Comparison of ENCODE assay signal across 8 cellular contexts in the genomic region with DNA sequence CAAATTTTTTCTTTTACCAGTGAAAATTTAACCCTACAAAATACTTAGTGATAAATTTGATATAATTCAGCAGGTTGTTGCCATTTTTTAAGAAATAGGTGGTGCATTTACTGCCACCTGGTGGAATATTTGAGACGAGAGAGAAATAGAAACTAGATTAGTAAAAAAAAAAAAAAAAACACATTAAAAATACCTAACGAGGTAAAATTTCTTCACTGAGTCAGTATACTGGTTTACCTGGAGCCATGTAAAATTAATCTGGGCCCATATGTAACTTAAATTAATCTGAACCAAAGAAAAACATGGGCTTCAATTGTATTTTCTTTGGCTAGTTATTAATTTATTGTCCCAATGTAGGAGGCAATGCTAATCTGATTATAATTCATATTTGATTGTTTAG.
A peak's percentile ranks its signal among the peaks of the same experiment; 100 is the strongest.
DNase-seq lines count a peak whose midpoint lies in the region; ATAC-seq, FAIRE-seq and TF ChIP-seq lines count a peak whose summit lies in the region.

No MANE protein-coding gene starts in this region.

- H3K4me3 Mint-ChIP-seq in T-helper 17 cell: no peak overlapping the region

- intact Hi-C loops in thyroid gland (cut with DNase I): no loop called here

- peaks cover 2% of the 10 kb centered on the region for H3K36me3 Mint-ChIP-seq in T-helper 17 cell (ENCODE audit: low read depth)

- H3K27ac Mint-ChIP-seq in T-helper 17 cell: no peak overlapping the region

- FAIRE-seq in GM19239 (lab: Jason Lieb, UNC) (peak; percentile 35), GM12892 (lab: Jason Lieb, UNC) (no peak)

- no peaks in the 10 kb centered on the region for H3K9me3 ChIP-seq in Peyer's patch
- no peaks in the 10 kb centered on the region for H3K9me3 ChIP-seq in thyroid gland
- H3K9me3 ChIP-seq in T-helper 17 cell (ENCODE audit: control insufficient read depth, low read length, poor library complexity, severe bottlenecking): no peaks in the 10 kb centered on the region

- DNase-seq in AG10803 (ENCODE audit: low read depth) (peak; percentile 23), GM19239 (ENCODE audit: insufficient read length, low spot score) (no peak), Peyer's patch (no peak), fibroblast of the aortic adventitia (ENCODE audit: low read depth) (peak; percentile 63), thyroid gland (no peak), GM12892 (ENCODE audit: insufficient read length) (no peak), NCI-H2029 treated with DMSO at 0.1 percent for 48 hours (lab: John Stamatoyannopoulos, UW) (no peak), T-helper 17 cell (no peak)

- ATAC-seq in T-helper 17 cell: no peak

- H3K27me3 ChIP-seq in Peyer's patch: no peaks in the 10 kb centered on the region
- no peaks in the 10 kb centered on the region for H3K27me3 ChIP-seq in thyroid gland

- peaks cover 14% of the 10 kb centered on the region for H3K27me3 Mint-ChIP-seq in T-helper 17 cell

- no peak overlapping the region for H3K4me3 ChIP-seq in AG10803 (ENCODE audit: low read length)
- no peak overlapping the region for H3K4me3 ChIP-seq in Peyer's patch
- no peak overlapping the region for H3K4me3 ChIP-seq in fibroblast of the aortic adventitia (ENCODE audit: low read depth, low read length)
- H3K4me3 ChIP-seq in thyroid gland (replicated peaks in 1 of 3): no peak overlapping the region

- 4 to 5% methylated on average over 2 of the region's 2 CpGs for WGBS in thyroid gland, 2 donors

- H3K27ac ChIP-seq in Peyer's patch (no peak overlapping the region), thyroid gland (no peak overlapping the region)

- H3K36me3 ChIP-seq in Peyer's patch: no peaks in the 10 kb centered on the region
- no peaks in the 10 kb centered on the region for H3K36me3 ChIP-seq in thyroid gland

- H3K4me1 ChIP-seq in Peyer's patch (no peaks in the 10 kb centered on the region), thyroid gland (no peaks in the 10 kb centered on the region)

- peaks cover 5% of the 10 kb centered on the region for H3K4me1 Mint-ChIP-seq in T-helper 17 cell

- TF ChIP-seq CTCF in AG10803 (conservative IDR thresholded peaks at IDR 0.05; ENCODE audit: low read length) (peak; percentile 64), Peyer's patch (IDR thresholded peaks at IDR 0.05) (peak in 4 of 6 experiments; percentile 30 to 44 (median 40)), fibroblast of the aortic adventitia (IDR thresholded peaks at IDR 0.05; ENCODE audit: insufficient read depth, low read length) (peak; percentile 53), thyroid gland (IDR thresholded peaks at IDR 0.05) (peak in 4 of 6 experiments; percentile 36 to 56 (median 48))

- no peak for TF ChIP-seq POLR2A in Peyer's patch (IDR thresholded peaks at IDR 0.05)
- no peak for TF ChIP-seq POLR2A in thyroid gland (IDR thresholded peaks at IDR 0.05)
- TF ChIP-seq POLR2A in GM12892 (IDR thresholded peaks at IDR 0.05; ENCODE audit: low read depth, low read length): no peak

Comparison
In these comparisons a context has a peak if more than half of its experiments do, and no peak if none do; other contexts are left out.
1. DNase-seq: peak in AG10803 (single experiment) and fibroblast of the aortic adventitia (single experiment); none in GM19239 (single experiment), Peyer's patch (0 of 3), thyroid gland (0 of 2), GM12892 (single experiment), NCI-H2029 treated with DMSO at 0.1 percent for 48 hours (single experiment) and T-helper 17 cell (0 of 3).
2. Peak in every context shown above with its lines, with median percentiles within 50 percentile points of each other: CTCF ChIP-seq.